In genomic region chr17:41959336-41960095, GRCh38 we compare ENCODE assay signal across 8 cellular contexts. TPM values are rescaled to one million over a fixed set of nuclear protein-coding genes. Genes with fewer than 3 reads are reported as not detected.
DNase-seq lines count a peak whose midpoint lies in the region; ATAC-seq and TF ChIP-seq lines count a peak whose summit lies in the region.

No MANE protein-coding gene starts in this region.

- no peaks in the 10 kb centered on the region for H3K9me3 ChIP-seq in CD4-positive, alpha-beta T cell (ENCODE audit: control insufficient read depth, low read length)

- peak; percentile 62 for DNase-seq in activated CD4-positive, alpha-beta T cell treated with anti-CD3 and anti-CD28 coated beads, Interleukin-2, amount 10 ng/mL, durations not matched to agents 24 days and 14 days
- DNase-seq in activated CD4-positive, alpha-beta T cell treated with anti-CD3 and anti-CD28 coated beads, Interleukin-2, amount 50 U/mL, for 48 hours, result no peak
- peak; percentile 66 to 87 for DNase-seq in NCI-H524 (lab: John Stamatoyannopoulos, UW)
- peak in 11 of 61 donors; percentile 7 to 37 (median 17) for DNase-seq in caudate nucleus (lab: John Stamatoyannopoulos, UW)
- DNase-seq in midbrain (lab: John Stamatoyannopoulos, UW), result peak; percentile 18
- no peak for DNase-seq in germinal center (ENCODE audit: low spot score)
- no peak for DNase-seq in CD4-positive, alpha-beta T cell

- no peak overlapping the region for H3K4me3 Mint-ChIP-seq in activated CD4-positive, alpha-beta T cell treated with anti-CD3 and anti-CD28 coated beads, Interleukin-2, amount 10 ng/mL, durations not matched to agents 24 days and 14 days
- H3K4me3 Mint-ChIP-seq in CD4-positive, alpha-beta T cell, result no peak overlapping the region

- no peaks in the 10 kb centered on the region for H3K9me3 Mint-ChIP-seq in activated CD4-positive, alpha-beta T cell treated with anti-CD3 and anti-CD28 coated beads, Interleukin-2, amount 10 ng/mL, durations not matched to agents 24 days and 14 days
- no peaks in the 10 kb centered on the region for H3K9me3 Mint-ChIP-seq in CD4-positive, alpha-beta T cell

- H3K27ac ChIP-seq in caudate nucleus (ENCODE audit: low read depth, low read length), result peak overlapping the region; percentile 44
- no peak overlapping the region for H3K27ac ChIP-seq in CD4-positive, alpha-beta T cell (ENCODE audit: low read depth, low read length)

- intact Hi-C loops in activated CD4-positive, alpha-beta T cell treated with anti-CD3 and anti-CD28 coated beads, Interleukin-2, amount 10 ng/mL, durations not matched to agents 24 days and 14 days (cut with micrococcal nuclease), result loop anchor here (10.0 kb wide), 1 partner anchor 225 kb away; the partner anchor contains the start of genes HCRT and KCNH4
- intact Hi-C loops in CD4-positive, alpha-beta T cell (cut with DNase I, micrococcal nuclease), result no loop called here

- no peaks in the 10 kb centered on the region for H3K27me3 ChIP-seq in CD4-positive, alpha-beta T cell (ENCODE audit: control insufficient read depth, insufficient read depth, low read length)

- H3K36me3 Mint-ChIP-seq in activated CD4-positive, alpha-beta T cell treated with anti-CD3 and anti-CD28 coated beads, Interleukin-2, amount 10 ng/mL, durations not matched to agents 24 days and 14 days (ENCODE audit: low read depth), result no peaks in the 10 kb centered on the region
- no peaks in the 10 kb centered on the region for H3K36me3 Mint-ChIP-seq in CD4-positive, alpha-beta T cell (ENCODE audit: low read depth)

- TF ChIP-seq CTCF in CD4-positive, alpha-beta T cell (IDR thresholded peaks at IDR 0.05), result no peak

- POLR2A ChIA-PET in CD4-positive, alpha-beta T cell (lab: Charles Lee), result interaction anchor here (1.5 kb wide), 1 partner anchor 153 kb away, joined by 4 read pairs; the partner anchor contains the start of gene DHX58

- H3K27ac Mint-ChIP-seq in activated CD4-positive, alpha-beta T cell treated with anti-CD3 and anti-CD28 coated beads, Interleukin-2, amount 10 ng/mL, durations not matched to agents 24 days and 14 days, result no peak overlapping the region
- no peak overlapping the region for H3K27ac Mint-ChIP-seq in CD4-positive, alpha-beta T cell

- no peak for ATAC-seq in CD4-positive, alpha-beta T cell (ENCODE audit: poor library complexity)
- ATAC-seq in HG03460 (IDR thresholded peaks at IDR 0.05; ENCODE audit: unreplicated experiment), result no peak

- CTCF ChIA-PET in CD4-positive, alpha-beta T cell (lab: Charles Lee), result interaction anchor here (0.8 kb wide), 1 partner anchor 31 kb away, joined by 3 read pairs; no protein-coding TSS in a partner anchor

- H3K4me1 Mint-ChIP-seq in activated CD4-positive, alpha-beta T cell treated with anti-CD3 and anti-CD28 coated beads, Interleukin-2, amount 10 ng/mL, durations not matched to agents 24 days and 14 days, result no peaks in the 10 kb centered on the region
- no peaks in the 10 kb centered on the region for H3K4me1 Mint-ChIP-seq in CD4-positive, alpha-beta T cell (ENCODE audit: low read depth)

- H3K27me3 Mint-ChIP-seq in activated CD4-positive, alpha-beta T cell treated with anti-CD3 and anti-CD28 coated beads, Interleukin-2, amount 10 ng/mL, durations not matched to agents 24 days and 14 days, result peaks cover 3% of the 10 kb centered on the region
- H3K27me3 Mint-ChIP-seq in CD4-positive, alpha-beta T cell, result no peaks in the 10 kb centered on the region

RNA-seq across cellular contexts. Expression of gene CNP, which starts 7.1 kb away (rescaled TPM):
- 81.6 and 84.1 TPM in 2 replicates for total RNA-seq in activated CD4-positive, alpha-beta T cell treated with anti-CD3 and anti-CD28 coated beads, Interleukin-2, amount 10 ng/mL, durations not matched to agents 24 days and 14 days
- total RNA-seq in CD4-positive, alpha-beta T cell, result 10 to 100 TPM; 19.2 to 23.4 TPM

RNA-seq across cellular contexts. Expression of gene ODAD4, which starts 29.1 kb away (rescaled TPM):
- 0.63 and 0.76 TPM in 2 replicates for total RNA-seq in activated CD4-positive, alpha-beta T cell treated with anti-CD3 and anti-CD28 coated beads, Interleukin-2, amount 10 ng/mL, durations not matched to agents 24 days and 14 days
- total RNA-seq in CD4-positive, alpha-beta T cell, result 1 to 10 TPM; 2.2 to 2.7 TPM

RNA-seq across cellular contexts. Expression of gene ACLY, which starts 40.8 kb away (rescaled TPM):
- 225 and 229 TPM in 2 replicates for total RNA-seq in activated CD4-positive, alpha-beta T cell treated with anti-CD3 and anti-CD28 coated beads, Interleukin-2, amount 10 ng/mL, durations not matched to agents 24 days and 14 days
- total RNA-seq in CD4-positive, alpha-beta T cell, result 10 to 100 TPM; 25.9 to 28.3 TPM

RNA-seq across cellular contexts. Expression of gene DNAJC7, which starts 57.7 kb away (rescaled TPM):
- total RNA-seq in activated CD4-positive, alpha-beta T cell treated with anti-CD3 and anti-CD28 coated beads, Interleukin-2, amount 10 ng/mL, durations not matched to agents 24 days and 14 days, result 121 and 128 TPM in 2 replicates
- 100 to 1,000 TPM; 117 to 140 TPM for total RNA-seq in CD4-positive, alpha-beta T cell

Comparison
In these comparisons a context has a peak if more than half of its experiments do, and no peak if none do; other contexts are left out.
1. DNase-seq: peak in activated CD4-positive, alpha-beta T cell treated with anti-CD3 and anti-CD28 coated beads, Interleukin-2, amount 10 ng/mL, durations not matched to agents 24 days and 14 days (single experiment), NCI-H524 (2 of 2) and midbrain (single experiment); none in activated CD4-positive, alpha-beta T cell treated with anti-CD3 and anti-CD28 coated beads, Interleukin-2, amount 50 U/mL, for 48 hours (0 of 2), germinal center (single experiment) and CD4-positive, alpha-beta T cell (0 of 10).